ENCODE assay signal across 19 cellular contexts in the genomic region with DNA sequence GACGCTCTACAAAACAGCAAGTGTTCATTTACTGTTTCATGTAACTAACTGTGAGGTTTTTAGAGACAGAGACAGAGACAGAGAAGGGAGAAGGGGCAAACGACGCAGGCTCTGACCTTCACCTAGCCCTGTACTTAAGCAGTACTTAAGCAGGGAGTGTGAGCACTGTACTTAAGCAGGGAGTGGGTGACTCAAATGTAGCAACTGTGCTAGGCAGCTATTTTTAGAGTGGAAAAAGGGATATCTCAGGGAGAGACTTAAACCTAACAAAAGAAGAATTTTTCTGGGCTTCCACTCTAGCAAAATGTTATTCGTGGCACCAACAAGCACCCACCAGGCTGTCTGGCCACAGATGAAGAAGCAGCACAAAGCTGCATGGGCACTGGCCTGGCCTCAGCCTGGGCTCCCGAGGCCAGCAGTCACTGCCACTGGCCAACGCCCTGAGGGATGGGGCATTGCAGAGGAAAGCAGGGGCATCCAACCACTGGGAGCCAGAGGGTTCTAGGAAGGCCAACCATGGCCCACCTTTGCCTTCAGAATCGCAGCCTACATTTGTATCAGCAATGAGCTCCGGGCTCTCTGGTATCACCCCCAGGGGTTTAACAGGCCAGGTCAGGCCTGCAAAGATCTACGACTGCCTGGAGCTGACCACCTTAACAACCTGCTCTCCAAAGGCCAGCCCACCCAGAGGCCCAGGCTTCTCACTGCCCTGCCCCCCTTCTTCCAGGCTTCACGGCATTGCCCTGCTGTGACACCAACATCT.
DNase-seq lines count a peak whose midpoint lies in the region; ATAC-seq and TF ChIP-seq lines count a peak whose summit lies in the region.
"Had no signal": no experiment of that assay in that cellular context is flagged by ENCODE, and none has a peak within 500 bp of the region (broad histone marks: within the 10 kb centered on the region; RNA-seq: fewer than 3 reads in every experiment).

No MANE protein-coding gene starts in this region.

- H3K27ac ChIP-seq in GM23248 = no peak overlapping the region
- no peak overlapping the region for H3K27ac ChIP-seq in stomach
- H3K27ac ChIP-seq: prostate gland, RWPE1, thyroid gland had no signal

- no peaks in the 10 kb centered on the region for H3K79me2 ChIP-seq in GM23248 (ENCODE audit: insufficient read depth)

- in situ Hi-C loops in GM23248 (cut with MboI) = no loop called here

- TF ChIP-seq CTCF in choroid plexus epithelial cell (conservative IDR thresholded peaks at IDR 0.05; ENCODE audit: low read depth, low read length) (no peak), stomach (IDR thresholded peaks at IDR 0.05) (no peak)

- DNase-seq in GM23248 = peak; percentile 76
- peak; percentile 39 for DNase-seq in choroid plexus epithelial cell (ENCODE audit: low read depth)
- peak; percentile 53 for DNase-seq in hepatic stellate cell (ENCODE audit: low spot score)
- peak; percentile 11 for DNase-seq in putamen (ENCODE audit: low spot score)
- DNase-seq in DMS153 (lab: John Stamatoyannopoulos, UW) = no peak
- no peak for DNase-seq in stomach
- DNase-seq: activated naive CD4-positive, alpha-beta T cell; CD4-positive, CD25-positive, alpha-beta regulatory T cell; DMS79; erythroblast; natural killer cell; NCI-H2029; NCI-H510A; thyroid gland had no signal

- no peak for ATAC-seq in GM18873 (IDR thresholded peaks at IDR 0.05; ENCODE audit: low FRiP score, unreplicated experiment)
- ATAC-seq in GM19395 (IDR thresholded peaks at IDR 0.05; ENCODE audit: unreplicated experiment) = no peak
- ATAC-seq: natural killer cell had no signal

- no peaks in the 10 kb centered on the region for H4K20me1 ChIP-seq in GM23248 (ENCODE audit: insufficient read depth)

- H3K4me3 ChIP-seq in GM23248 (no peak overlapping the region), choroid plexus epithelial cell (ENCODE audit: low read depth, low read length) (no peak overlapping the region), stomach (no peak overlapping the region)
- H3K4me3 ChIP-seq: HAP-1, prostate gland, thyroid gland had no signal

- H3K9ac ChIP-seq in GM23248 = no peak overlapping the region

- H2AFZ ChIP-seq in GM23248 = no peak overlapping the region

- no peak overlapping the region for H3K4me2 ChIP-seq in GM23248 (ENCODE audit: unreplicated experiment)

- WGBS in GM23248 (ENCODE audit: low coverage in 1 of 2, low lambda C conversion rate in 2 of 2, missing lambda C conversion rate in 2 of 2), 2 experiments = 81 to 85% methylated on average over 10 of the region's 10 CpGs
- 75 to 87% (median 81%) methylated on average over 6 to 10 of the region's 10 CpGs for WGBS in stomach, 5 donors

- H3K4me1 ChIP-seq in GM23248 (ENCODE audit: insufficient read depth) = 0 out of 2 replicates have a peak, but pooled peaks cover 6% of the 10 kb centered on the region
- H3K4me1 ChIP-seq in stomach = peaks cover 0 to 3% (median 2%) of the 10 kb centered on the region in 4 donors
- H3K4me1 ChIP-seq: HAP-1, prostate gland, thyroid gland had no signal

- H3F3A ChIP-seq in GM23248 (ENCODE audit: insufficient read depth) = no peaks in the 10 kb centered on the region

- H3K36me3 ChIP-seq in GM23248 (ENCODE audit: low read depth) (no peaks in the 10 kb centered on the region), stomach (no peaks in the 10 kb centered on the region)
- H3K36me3 ChIP-seq: HAP-1, prostate gland, thyroid gland had no signal

- H3K9me2 ChIP-seq in GM23248 (ENCODE audit: insufficient read depth) = no peaks in the 10 kb centered on the region

- TF ChIP-seq POLR2A in stomach (IDR thresholded peaks at IDR 0.05) = no peak

- intact Hi-C loops in stomach (cut with DNase I; ENCODE audit: low total_unique reads) = no loop called here

- no peaks in the 10 kb centered on the region for H3K9me3 ChIP-seq in GM23248 (ENCODE audit: low read depth)
- no peaks in the 10 kb centered on the region for H3K9me3 ChIP-seq in stomach
- H3K9me3 ChIP-seq: HAP-1, prostate gland, thyroid gland had no signal

- H3K27me3 ChIP-seq in GM23248 (replicated peaks; ENCODE audit: insufficient read depth) (no peaks in the 10 kb centered on the region), stomach (no peaks in the 10 kb centered on the region)
- H3K27me3 ChIP-seq: thyroid gland had no signal

- no peak for TF ChIP-seq EP300 in stomach (IDR thresholded peaks at IDR 0.05)

Comparison
In these comparisons a context has a peak if more than half of its experiments do, and no peak if none do; other contexts are left out.
1. DNase-seq: peak in GM23248 (single experiment), choroid plexus epithelial cell (single experiment), hepatic stellate cell (single experiment) and putamen (single experiment); none in DMS153 (single experiment) and stomach (single experiment).